Comparison of ENCODE assay signal across 8 cellular contexts in the genomic region with DNA sequence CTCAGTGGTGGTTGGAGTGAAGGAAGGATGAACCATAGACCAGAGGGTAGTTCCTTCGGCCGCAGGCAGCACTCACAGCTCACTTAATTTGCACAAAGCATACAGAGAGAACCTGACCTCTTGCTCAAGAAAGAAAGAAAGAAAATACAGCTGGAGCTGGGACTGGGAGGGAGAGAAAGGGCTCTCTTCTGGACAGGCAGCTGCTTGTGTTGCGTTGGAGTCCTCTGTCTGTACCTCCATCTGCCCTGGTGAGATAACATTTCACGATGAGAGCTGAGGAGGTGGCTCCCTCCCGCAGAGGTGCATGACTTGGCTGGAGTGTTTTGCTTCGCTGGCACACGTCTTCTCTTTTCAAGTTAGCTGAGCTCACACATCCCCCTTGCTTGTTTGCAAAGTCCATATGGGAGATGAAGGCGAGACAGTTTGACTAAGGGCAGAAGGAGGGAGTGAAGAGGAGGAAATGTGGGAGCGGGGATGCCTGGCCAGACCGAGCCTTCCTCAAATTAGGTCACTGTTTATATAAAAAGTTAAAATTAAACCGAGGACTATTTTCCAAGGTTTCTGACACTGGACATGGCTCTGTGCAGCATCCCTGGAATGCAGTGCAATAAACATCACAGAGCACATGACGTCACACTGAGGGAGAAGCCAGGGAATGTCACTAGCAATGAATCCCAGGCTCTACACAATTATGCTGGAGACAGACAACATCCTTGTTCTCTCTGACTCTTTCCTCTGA.
A peak's percentile ranks its signal among the peaks of the same experiment; 100 is the strongest.
DNase-seq lines count a peak whose midpoint lies in the region; ATAC-seq, FAIRE-seq and TF ChIP-seq lines count a peak whose summit lies in the region.

No MANE protein-coding gene starts in this region.

- in situ Hi-C loops in K562 (cut with MboI): no loop called here

- no TSS peak for BruUV-seq in K562 (replicated peaks; lab: Mats Ljungman, UMichigan)

- FAIRE-seq in K562 (lab: Jason Lieb, UNC): peak; percentile 97

- CTCF ChIA-PET in HEK293 (lab: Yijun Ruan, JAX): no interaction called here
- CTCF ChIA-PET in K562 (lab: Yijun Ruan, JAX; ENCODE audit: low intra/inter-chr PET ratio): no interaction called here

- H2AFZ ChIP-seq in K562 (ENCODE audit: low read depth, low read length): peak overlapping the region; percentile 75

- TF ChIP-seq RAD21 in K562 (CRISPR knock-in tag; conservative IDR thresholded peaks at IDR 0.05 in 1 of 2, IDR thresholded peaks at IDR 0.05 in 1 of 2): peak; percentile 44 to 49

- no peaks in the 10 kb centered on the region for H3K27me3 ChIP-seq in K562 (ENCODE audit: control insufficient read depth in 2 of 2, insufficient read depth in 2 of 2, low read length in 2 of 2)

- H4K20me1 ChIP-seq in K562 (replicated peaks; ENCODE audit: control insufficient read depth, insufficient read depth, low read length): no peaks in the 10 kb centered on the region

- peak; percentile 94 to 97 (median 96) for DNase-seq in K562 (ENCODE audit: extremely low read depth in 1 of 4, low spot score in 3 of 4)
- peak; percentile 99 for DNase-seq in kidney glomerular epithelial cell (lab: John Stamatoyannopoulos, UW)
- peak; percentile 40 for DNase-seq in superior temporal gyrus (ENCODE audit: extremely low spot score)
- no peak for DNase-seq in activated CD4-positive, CD25-positive, alpha-beta regulatory T cell treated with anti-CD3 and anti-CD28 coated beads, Interleukin-2, amount 50 U/mL, for 72 hours
- DNase-seq in NK-92 treated with Interleukin-12 subunit alpha and Interleukin-12 subunit beta, amount 100 ng/mL, for 24 hours (lab: John Stamatoyannopoulos, UW): no peak
- no peak for DNase-seq in activated T-cell treated with anti-CD3 and anti-CD28 coated beads, Interleukin-2, amount 50 U/mL, for 1 hour
- DNase-seq in midbrain (lab: John Stamatoyannopoulos, UW): no peak

- WGBS in K562 (ENCODE audit: insufficient coverage, low coverage, missing lambda C conversion rate): under 1% methylated on average over 12 of the region's 12 CpGs

- intact Hi-C loops in K562 (cut with micrococcal nuclease): loop anchor here (2.0 to 5.0 kb wide), 2 partner anchors 235 to 266 kb away; no protein-coding TSS in a partner anchor

- TF ChIP-seq CTCF in HEK293 (tag by site-specific recombination; IDR thresholded peaks at IDR 0.05): no peak
- TF ChIP-seq CTCF in K562 (IDR thresholded peaks at IDR 0.05 in 2 of 3, conservative IDR thresholded peaks at IDR 0.05 in 1 of 3; ENCODE audit: insufficient read depth in 2 of 3, low read depth in 1 of 3, low read length in 3 of 3): peak in 1 of 3 experiments; percentile 6; a peak in 1 of 6 replicates

- H3K4me1 ChIP-seq in HEK293 (ENCODE audit: control insufficient read depth, insufficient read depth, low read length) (no peaks in the 10 kb centered on the region), K562 (replicated peaks in 1 of 2; ENCODE audit: control insufficient read depth in 2 of 2, insufficient read depth in 2 of 2, low read length in 2 of 2) (peaks cover 28 to 53% of the 10 kb centered on the region in 2 experiments; a peak in 4 of 5 replicates)

- POLR2A ChIA-PET in HEK293 (lab: Yijun Ruan, JAX) (no interaction called here), K562 (lab: Yijun Ruan, JAX) (interaction anchor here (0.5 to 1.8 kb wide), 9 partner anchors 9 to 1101 kb away, joined by 3 to 10 read pairs (median 4); no protein-coding TSS in a partner anchor)

- TF ChIP-seq EP300 in K562 (IDR thresholded peaks at IDR 0.05; ENCODE audit: low read length): peak; percentile 95

- H3K4me2 ChIP-seq in K562 (ENCODE audit: insufficient read depth, low read length): peak overlapping the region; percentile 73

- H3K4me3 ChIP-seq in HEK293 (ENCODE audit: low read depth, low read length) (no peak overlapping the region), K562 (no peak overlapping the region; the same call in 1 of the 2 replicates)

- peak overlapping the region; percentile 40 to 64; a peak in 3 of 4 replicates for H3K9ac ChIP-seq in K562 (ENCODE audit: insufficient read depth in 1 of 2, low read depth in 2 of 2, low read length in 2 of 2)

- H3K36me3 ChIP-seq in HEK293 (ENCODE audit: control insufficient read depth in 2 of 2, insufficient read depth in 1 of 2, low read length in 2 of 2): no peaks in the 10 kb centered on the region
- no peaks in the 10 kb centered on the region for H3K36me3 ChIP-seq in K562 (ENCODE audit: control insufficient read depth, insufficient read depth, low read length)

- peaks cover 3% of the 10 kb centered on the region for H3K9me1 ChIP-seq in K562 (ENCODE audit: control insufficient read depth, insufficient read depth, low read length)

- H3K79me2 ChIP-seq in K562 (ENCODE audit: control insufficient read depth, insufficient read depth, low read length): no peaks in the 10 kb centered on the region

- H3K27ac ChIP-seq in HEK293 (ENCODE audit: extremely low read depth, low read depth, low read length): no peak overlapping the region
- H3K27ac ChIP-seq in K562 (ENCODE audit: extremely low read depth, low read depth, low read length): peak overlapping the region; percentile 75

- ATAC-seq in K562: peak; percentile 95

- H3K9me3 ChIP-seq in HEK293 (ENCODE audit: control insufficient read depth, insufficient read depth, low read depth, low read length) (no peaks in the 10 kb centered on the region), K562 (replicated peaks; ENCODE audit: control insufficient read depth, insufficient read depth, low read depth, low read length) (no peaks in the 10 kb centered on the region; the same call in 1 of the 2 replicates)

- no peak for TF ChIP-seq POLR2A in K562 (conservative IDR thresholded peaks at IDR 0.05)

TF ChIP-seq in HEK293, 187 proteins besides CTCF, POLR2A, EP300 and RAD21 (continues in another document):
- TF ChIP-seq ZNF529 (tag by site-specific recombination; IDR thresholded peaks at IDR 0.05; ENCODE audit: insufficient replicate concordance): no peak
- TF ChIP-seq ZNF514 (tag by site-specific recombination; IDR thresholded peaks at IDR 0.05): no peak
- TF ChIP-seq ZNF837 (tag by site-specific recombination; IDR thresholded peaks at IDR 0.05): no peak
- TF ChIP-seq ZNF350 (tag by site-specific recombination; IDR thresholded peaks at IDR 0.05): no peak
- TF ChIP-seq ZNF776 (tag by site-specific recombination; IDR thresholded peaks at IDR 0.05; ENCODE audit: borderline replicate concordance): no peak
- TF ChIP-seq, protein P1, sequence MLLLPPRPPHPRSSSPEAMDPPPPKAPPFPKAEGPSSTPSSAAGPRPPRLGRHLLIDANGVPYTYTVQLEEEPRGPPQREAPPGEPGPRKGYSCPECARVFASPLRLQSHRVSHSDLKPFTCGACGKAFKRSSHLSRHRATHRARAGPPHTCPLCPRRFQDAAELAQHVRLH (tag by site-specific recombination; IDR thresholded peaks at IDR 0.05): no peak
- TF ChIP-seq ZNF302 (tag by site-specific recombination; IDR thresholded peaks at IDR 0.05; ENCODE audit: low read depth): no peak
- TF ChIP-seq ZNF214 (tag by site-specific recombination; IDR thresholded peaks at IDR 0.05; ENCODE audit: borderline replicate concordance): no peak
- TF ChIP-seq OSR2 (tag by site-specific recombination; IDR thresholded peaks at IDR 0.05): no peak
- TF ChIP-seq RBAK (tag by site-specific recombination; IDR thresholded peaks at IDR 0.05): no peak
- TF ChIP-seq GLI2 (tag by site-specific recombination; IDR thresholded peaks at IDR 0.05; ENCODE audit: borderline replicate concordance, low read depth): no peak
- peak; percentile 97 for TF ChIP-seq ZSCAN30 (tag by site-specific recombination; IDR thresholded peaks at IDR 0.05)
- TF ChIP-seq ZNF202 (tag by site-specific recombination; IDR thresholded peaks at IDR 0.05; ENCODE audit: borderline replicate concordance): no peak

TF ChIP-seq in K562, 482 proteins besides CTCF, POLR2A, EP300 and RAD21 (continues in another document):
- TF ChIP-seq ZC3H8 (IDR thresholded peaks at IDR 0.05): no peak
- peak; percentile 94 for TF ChIP-seq SMAD4 (CRISPR knock-in tag; conservative IDR thresholded peaks at IDR 0.05)
- TF ChIP-seq ILK (tag; IDR thresholded peaks at IDR 0.05; ENCODE audit: borderline replicate concordance, low read depth): no peak
- TF ChIP-seq SNIP1 (IDR thresholded peaks at IDR 0.05; ENCODE audit: low read depth): no peak
- TF ChIP-seq MAFG (tag; conservative IDR thresholded peaks at IDR 0.05): peak; percentile 89
- TF ChIP-seq, protein P2, sequence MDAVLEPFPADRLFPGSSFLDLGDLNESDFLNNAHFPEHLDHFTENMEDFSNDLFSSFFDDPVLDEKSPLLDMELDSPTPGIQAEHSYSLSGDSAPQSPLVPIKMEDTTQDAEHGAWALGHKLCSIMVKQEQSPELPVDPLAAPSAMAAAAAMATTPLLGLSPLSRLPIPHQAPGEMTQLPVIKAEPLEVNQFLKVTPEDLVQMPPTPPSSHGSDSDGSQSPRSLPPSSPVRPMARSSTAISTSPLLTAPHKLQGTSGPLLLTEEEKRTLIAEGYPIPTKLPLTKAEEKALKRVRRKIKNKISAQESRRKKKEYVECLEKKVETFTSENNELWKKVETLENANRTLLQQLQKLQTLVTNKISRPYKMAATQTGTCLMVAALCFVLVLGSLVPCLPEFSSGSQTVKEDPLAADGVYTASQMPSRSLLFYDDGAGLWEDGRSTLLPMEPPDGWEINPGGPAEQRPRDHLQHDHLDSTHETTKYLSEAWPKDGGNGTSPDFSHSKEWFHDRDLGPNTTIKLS (IDR thresholded peaks at IDR 0.05; ENCODE audit: borderline replicate concordance, low read depth): peak; percentile 94
- TF ChIP-seq HMGN3 (IDR thresholded peaks at IDR 0.05; ENCODE audit: borderline replicate concordance, extremely low read depth, insufficient read length, low read depth, low read length): peak; percentile 60
- TF ChIP-seq KAT7 (CRISPR knock-in tag; IDR thresholded peaks at IDR 0.05; ENCODE audit: borderline replicate concordance): no peak
- peak; percentile 76; the same call in 1 of the 2 replicates for TF ChIP-seq ZKSCAN8 (CRISPR knock-in tag; IDR thresholded peaks at IDR 0.05)
- TF ChIP-seq ZZZ3 (IDR thresholded peaks at IDR 0.05): no peak
- TF ChIP-seq MIER1 (IDR thresholded peaks at IDR 0.05; ENCODE audit: low read depth): no peak
- no peak for TF ChIP-seq NR2F6 (CRISPR knock-in tag; IDR thresholded peaks at IDR 0.05)

Comparison
In these comparisons a context has a peak if more than half of its experiments do, and no peak if none do; other contexts are left out.
1. DNase-seq: peak in K562 (4 of 4), kidney glomerular epithelial cell (single experiment) and superior temporal gyrus (single experiment); none in activated CD4-positive, CD25-positive, alpha-beta regulatory T cell treated with anti-CD3 and anti-CD28 coated beads, Interleukin-2, amount 50 U/mL, for 72 hours (single experiment), NK-92 treated with Interleukin-12 subunit alpha and Interleukin-12 subunit beta, amount 100 ng/mL, for 24 hours (single experiment), activated T-cell treated with anti-CD3 and anti-CD28 coated beads, Interleukin-2, amount 50 U/mL, for 1 hour (single experiment) and midbrain (single experiment).